In the genomic region with DNA sequence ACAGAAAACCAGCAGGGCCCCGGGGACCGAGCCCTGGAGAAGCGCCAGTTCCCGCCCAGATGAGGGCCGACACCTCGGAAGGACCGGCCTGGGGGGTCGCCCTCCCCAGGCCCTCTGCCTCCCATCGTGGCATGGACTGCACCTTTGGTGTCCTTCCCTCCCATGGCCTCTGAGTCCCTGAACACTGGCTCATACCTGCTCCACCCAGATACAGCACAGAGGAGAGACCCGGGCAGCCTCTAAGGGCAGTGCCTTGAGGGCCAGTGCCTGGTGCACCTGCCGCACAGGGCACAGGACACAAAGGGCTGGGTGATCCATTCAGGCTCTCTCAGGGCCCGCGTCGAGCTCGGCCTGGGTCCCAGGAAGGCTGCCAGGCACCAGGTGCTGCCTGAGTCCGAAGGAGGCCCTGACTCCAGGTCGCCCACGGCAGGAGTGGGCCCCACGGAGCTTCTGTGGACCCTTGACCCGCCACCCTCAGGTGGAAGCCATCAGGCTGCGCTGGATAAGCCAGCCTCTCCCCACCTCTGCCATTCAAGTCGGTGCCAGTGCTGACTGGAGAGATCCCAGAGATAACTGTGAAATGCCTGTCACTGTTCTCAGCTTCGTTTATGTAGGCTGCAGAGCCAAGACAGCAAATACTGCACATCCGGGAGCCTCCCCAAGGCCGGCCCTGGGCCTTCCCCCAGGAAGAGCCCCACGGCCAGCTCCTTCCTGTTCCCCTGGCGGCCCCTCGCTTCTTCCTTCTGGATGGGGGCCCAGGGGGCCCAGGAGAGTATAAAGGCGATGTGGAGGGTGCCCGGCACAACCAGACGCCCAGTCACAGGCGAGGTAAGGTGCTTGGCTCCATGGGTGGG, we compare ENCODE assay signal across 1 cellular context.
A peak's percentile ranks its signal among the peaks of the same experiment; 100 is the strongest.
TF ChIP-seq lines count a peak whose summit lies in the region.

TSS of gene ZG16B (plus strand) at position 803 of the 854 bp plus-strand sequence. CDS start 139 bp downstream, outside the sequence.

TF ChIP-seq in HepG2, 621 proteins besides CTCF, POLR2A, EP300 and RAD21 (continued from another document):
- TF ChIP-seq ZNF318 (CRISPR knock-in tag; IDR thresholded peaks at IDR 0.05) (no peak), ZNF883 (CRISPR knock-in tag; IDR thresholded peaks at IDR 0.05; ENCODE audit: not compliant biosample characterization) (no peak), NRL (CRISPR knock-in tag; IDR thresholded peaks at IDR 0.05; ENCODE audit: borderline replicate concordance) (no peak), CHD4 (IDR thresholded peaks at IDR 0.05; ENCODE audit: borderline replicate concordance, low read length) (no peak), NR1H2 (CRISPR knock-in tag; IDR thresholded peaks at IDR 0.05; ENCODE audit: borderline replicate concordance, low read depth) (no peak), EHMT2 (IDR thresholded peaks at IDR 0.05; ENCODE audit: borderline replicate concordance, low read depth, low read length) (no peak), GPN1 (CRISPR knock-in tag; IDR thresholded peaks at IDR 0.05; ENCODE audit: borderline replicate concordance) (no peak), ZGPAT (CRISPR knock-in tag; IDR thresholded peaks at IDR 0.05) (peak; percentile 47; the same call in 1 of the 2 replicates)
- TF ChIP-seq, protein P1, sequence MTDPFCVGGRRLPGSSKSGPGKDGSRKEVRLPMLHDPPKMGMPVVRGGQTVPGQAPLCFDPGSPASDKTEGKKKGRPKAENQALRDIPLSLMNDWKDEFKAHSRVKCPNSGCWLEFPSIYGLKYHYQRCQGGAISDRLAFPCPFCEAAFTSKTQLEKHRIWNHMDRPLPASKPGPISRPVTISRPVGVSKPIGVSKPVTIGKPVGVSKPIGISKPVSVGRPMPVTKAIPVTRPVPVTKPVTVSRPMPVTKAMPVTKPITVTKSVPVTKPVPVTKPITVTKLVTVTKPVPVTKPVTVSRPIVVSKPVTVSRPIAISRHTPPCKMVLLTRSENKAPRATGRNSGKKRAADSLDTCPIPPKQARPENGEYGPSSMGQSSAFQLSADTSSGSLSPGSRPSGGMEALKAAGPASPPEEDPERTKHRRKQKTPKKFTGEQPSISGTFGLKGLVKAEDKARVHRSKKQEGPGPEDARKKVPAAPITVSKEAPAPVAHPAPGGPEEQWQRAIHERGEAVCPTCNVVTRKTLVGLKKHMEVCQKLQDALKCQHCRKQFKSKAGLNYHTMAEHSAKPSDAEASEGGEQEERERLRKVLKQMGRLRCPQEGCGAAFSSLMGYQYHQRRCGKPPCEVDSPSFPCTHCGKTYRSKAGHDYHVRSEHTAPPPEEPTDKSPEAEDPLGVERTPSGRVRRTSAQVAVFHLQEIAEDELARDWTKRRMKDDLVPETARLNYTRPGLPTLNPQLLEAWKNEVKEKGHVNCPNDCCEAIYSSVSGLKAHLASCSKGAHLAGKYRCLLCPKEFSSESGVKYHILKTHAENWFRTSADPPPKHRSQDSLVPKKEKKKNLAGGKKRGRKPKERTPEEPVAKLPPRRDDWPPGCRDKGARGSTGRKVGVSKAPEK (CRISPR knock-in tag; IDR thresholded peaks at IDR 0.05; ENCODE audit: borderline replicate concordance): no peak
- TF ChIP-seq, protein P2, sequence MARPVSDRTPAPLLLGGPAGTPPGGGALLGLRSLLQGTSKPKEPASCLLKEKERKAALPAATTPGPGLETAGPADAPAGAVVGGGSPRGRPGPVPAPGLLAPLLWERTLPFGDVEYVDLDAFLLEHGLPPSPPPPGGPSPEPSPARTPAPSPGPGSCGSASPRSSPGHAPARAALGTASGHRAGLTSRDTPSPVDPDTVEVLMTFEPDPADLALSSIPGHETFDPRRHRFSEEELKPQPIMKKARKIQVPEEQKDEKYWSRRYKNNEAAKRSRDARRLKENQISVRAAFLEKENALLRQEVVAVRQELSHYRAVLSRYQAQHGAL (CRISPR knock-in tag; IDR thresholded peaks at IDR 0.05; ENCODE audit: not compliant biosample characterization): no peak
